Comparison of ENCODE assay signal across 8 cellular contexts in the genomic region with DNA sequence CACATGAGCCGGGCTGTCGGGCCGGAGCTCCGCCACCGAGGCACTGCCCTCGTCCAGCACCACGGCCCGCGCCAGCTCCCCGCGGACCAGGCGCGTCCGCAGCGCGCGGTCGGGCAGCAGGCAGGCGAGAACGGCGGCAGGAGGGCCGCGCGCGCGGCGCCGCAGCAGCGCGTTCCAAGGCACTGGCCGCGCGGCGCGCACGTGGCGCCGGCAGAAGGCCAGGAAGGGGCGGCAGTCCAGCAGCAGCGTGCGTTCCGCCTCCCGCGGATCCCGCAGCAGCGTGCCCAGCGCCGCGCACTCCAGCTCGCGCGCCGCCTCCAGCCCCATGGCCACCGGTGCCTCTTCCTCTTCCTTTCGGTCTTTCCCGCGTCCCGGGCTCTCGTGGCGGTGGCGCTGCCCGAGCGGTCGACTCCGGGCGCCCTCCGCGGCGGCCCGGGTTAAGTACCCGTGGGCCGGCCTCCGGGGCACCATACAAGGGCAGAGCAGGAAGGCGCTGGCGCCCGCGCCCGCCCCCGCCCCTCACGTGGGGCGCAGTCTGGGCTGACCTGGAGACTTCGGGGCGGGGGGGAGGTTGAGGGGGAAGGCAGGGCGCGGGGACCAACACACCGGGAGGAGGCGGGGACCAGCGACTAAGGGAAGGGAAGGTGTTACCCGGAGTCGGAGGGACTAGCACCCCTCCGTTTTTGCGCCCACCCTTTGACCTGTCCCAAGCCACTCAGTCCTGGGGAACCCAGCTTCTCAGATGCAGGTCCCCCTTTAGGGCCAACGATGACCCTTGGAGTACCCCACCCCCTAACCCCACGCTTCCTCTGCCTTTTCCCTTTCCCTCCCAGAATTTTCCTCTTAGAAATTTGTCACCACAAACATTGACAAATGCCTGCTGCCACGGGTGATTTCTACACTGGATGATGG. TPM values are rescaled to one million over a fixed set of nuclear protein-coding genes. Genes with fewer than 3 reads are reported as not detected.
A peak's percentile ranks its signal among the peaks of the same experiment; 100 is the strongest.
DNase-seq lines count a peak whose midpoint lies in the region; ATAC-seq lines count a peak whose summit lies in the region.

Gene DUSP2 (minus strand): TSS at position 413 of the 912 bp plus-strand sequence. CDS start 86 bp downstream, at position 327.

- peaks cover 30% of the 10 kb centered on the region for H3K4me1 ChIP-seq in mesodermal cell (ENCODE audit: control insufficient read depth, insufficient read depth, low read length, poor library complexity, severe bottlenecking)

- ATAC-seq in GM18508 (IDR thresholded peaks at IDR 0.05; ENCODE audit: insufficient read depth, unreplicated experiment), result peak; percentile 18
- ATAC-seq in HG02973 (IDR thresholded peaks at IDR 0.05; ENCODE audit: unreplicated experiment), result peak; percentile 45
- peak; percentile 47 for ATAC-seq in effector memory CD8-positive, alpha-beta T cell (replicated peaks)

- peak within 1 kb of the TSS; percentile 94 to 97 for H3K27ac Mint-ChIP-seq in effector memory CD8-positive, alpha-beta T cell

- H3K4me3 ChIP-seq in mesodermal cell (ENCODE audit: extremely low read depth, insufficient read depth, low read length, poor library complexity, severe bottlenecking), result peak within 1 kb of the TSS; percentile 36

- no peaks in the 10 kb centered on the region for H3K9me3 ChIP-seq in mesodermal cell (ENCODE audit: control insufficient read depth, low read length)

- H3K4me1 Mint-ChIP-seq in effector memory CD8-positive, alpha-beta T cell (ENCODE audit: low read depth in 2 of 2), result peaks cover 48 to 56% of the 10 kb centered on the region in 2 donors

- H3K36me3 Mint-ChIP-seq in effector memory CD8-positive, alpha-beta T cell (ENCODE audit: insufficient read depth), result peaks cover 81% of the 10 kb centered on the region

- peak within 1 kb of the TSS; percentile 93 to 95 for H3K4me3 Mint-ChIP-seq in effector memory CD8-positive, alpha-beta T cell

- H3K36me3 ChIP-seq in mesodermal cell (ENCODE audit: control insufficient read depth, insufficient read depth, low read length), result no peaks in the 10 kb centered on the region

- H3K9me3 Mint-ChIP-seq in effector memory CD8-positive, alpha-beta T cell, result no peaks in the 10 kb centered on the region

- no peak within 1 kb of the TSS for H3K27ac ChIP-seq in mesodermal cell (ENCODE audit: low read depth, low read length, severe bottlenecking)

- WGBS in mesodermal cell (ENCODE audit: insufficient coverage in 2 of 2), 2 experiments, result 5 to 7% methylated on average over 56 to 61 of the region's 95 CpGs

- DNase-seq in 8988T (peak; percentile 66), NCI-H226 (peak; percentile 72)
- DNase-seq in activated CD8-positive, alpha-beta memory T cell treated with anti-CD3 and anti-CD28 coated beads for 24 hours, result peak; percentile 99
- peak; percentile 83 to 88 (median 87) for DNase-seq in effector memory CD8-positive, alpha-beta T cell
- DNase-seq in stimulated activated CD8-positive, alpha-beta memory T cell treated with anti-CD3 and anti-CD28 coated beads, Interleukin-15, amount 100 ng/mL, for 4 hours (ENCODE audit: low read depth in 2 of 2), result peak; percentile 88 to 93

- H3K27me3 Mint-ChIP-seq in effector memory CD8-positive, alpha-beta T cell, result no peaks in the 10 kb centered on the region

RNA-seq across cellular contexts. Expression of gene DUSP2, which starts in this region (rescaled TPM):
- polyA plus RNA-seq in mesodermal cell (2013, experiment 1 of 2), result 2.5 TPM
- polyA plus RNA-seq in mesodermal cell (2013, experiment 2 of 2), result 2.3 TPM
